In the genomic region with DNA sequence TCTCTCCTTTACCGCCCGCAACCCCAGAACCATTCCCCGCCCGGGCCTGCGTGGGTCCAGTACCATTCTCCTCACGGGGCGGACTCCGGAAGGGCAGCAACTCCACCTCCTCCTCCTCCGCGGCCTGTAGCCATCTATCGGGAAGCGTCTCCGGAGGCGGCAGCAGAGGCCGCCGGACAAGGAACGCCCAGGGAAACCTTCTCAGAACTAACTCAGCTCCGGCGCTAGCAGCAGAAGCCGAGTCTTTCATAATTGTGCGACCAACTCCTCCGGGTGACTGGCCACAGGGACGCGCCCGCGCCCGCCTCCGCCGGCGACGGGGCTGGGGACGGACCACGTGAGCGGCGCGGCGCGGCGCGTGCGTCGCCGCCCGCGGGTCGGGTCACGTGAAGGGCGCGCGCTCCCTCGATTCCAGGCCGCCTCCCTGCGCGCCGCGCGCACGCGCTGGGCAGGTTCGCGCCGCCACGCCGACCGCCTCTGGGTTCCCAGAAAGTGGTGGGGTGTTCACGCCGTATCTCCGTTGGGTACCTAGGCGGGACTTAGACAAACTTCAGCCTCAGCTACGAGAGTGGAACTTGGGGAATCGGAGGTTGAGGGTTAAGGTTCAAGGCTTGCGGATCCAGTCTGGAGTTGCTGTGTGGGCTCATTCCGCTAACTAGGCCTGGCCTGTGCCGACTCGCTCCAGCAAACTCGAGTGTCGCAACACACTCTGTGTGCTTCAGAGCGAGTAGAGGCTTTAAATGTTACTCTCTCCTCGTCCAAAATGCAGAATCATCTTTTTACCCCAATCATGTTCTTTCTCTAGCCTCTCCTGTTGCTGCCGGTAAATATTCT, we compare ENCODE assay signal across 1 cellular context.
TF ChIP-seq lines count a peak whose summit lies in the region.

A gene with protein sequence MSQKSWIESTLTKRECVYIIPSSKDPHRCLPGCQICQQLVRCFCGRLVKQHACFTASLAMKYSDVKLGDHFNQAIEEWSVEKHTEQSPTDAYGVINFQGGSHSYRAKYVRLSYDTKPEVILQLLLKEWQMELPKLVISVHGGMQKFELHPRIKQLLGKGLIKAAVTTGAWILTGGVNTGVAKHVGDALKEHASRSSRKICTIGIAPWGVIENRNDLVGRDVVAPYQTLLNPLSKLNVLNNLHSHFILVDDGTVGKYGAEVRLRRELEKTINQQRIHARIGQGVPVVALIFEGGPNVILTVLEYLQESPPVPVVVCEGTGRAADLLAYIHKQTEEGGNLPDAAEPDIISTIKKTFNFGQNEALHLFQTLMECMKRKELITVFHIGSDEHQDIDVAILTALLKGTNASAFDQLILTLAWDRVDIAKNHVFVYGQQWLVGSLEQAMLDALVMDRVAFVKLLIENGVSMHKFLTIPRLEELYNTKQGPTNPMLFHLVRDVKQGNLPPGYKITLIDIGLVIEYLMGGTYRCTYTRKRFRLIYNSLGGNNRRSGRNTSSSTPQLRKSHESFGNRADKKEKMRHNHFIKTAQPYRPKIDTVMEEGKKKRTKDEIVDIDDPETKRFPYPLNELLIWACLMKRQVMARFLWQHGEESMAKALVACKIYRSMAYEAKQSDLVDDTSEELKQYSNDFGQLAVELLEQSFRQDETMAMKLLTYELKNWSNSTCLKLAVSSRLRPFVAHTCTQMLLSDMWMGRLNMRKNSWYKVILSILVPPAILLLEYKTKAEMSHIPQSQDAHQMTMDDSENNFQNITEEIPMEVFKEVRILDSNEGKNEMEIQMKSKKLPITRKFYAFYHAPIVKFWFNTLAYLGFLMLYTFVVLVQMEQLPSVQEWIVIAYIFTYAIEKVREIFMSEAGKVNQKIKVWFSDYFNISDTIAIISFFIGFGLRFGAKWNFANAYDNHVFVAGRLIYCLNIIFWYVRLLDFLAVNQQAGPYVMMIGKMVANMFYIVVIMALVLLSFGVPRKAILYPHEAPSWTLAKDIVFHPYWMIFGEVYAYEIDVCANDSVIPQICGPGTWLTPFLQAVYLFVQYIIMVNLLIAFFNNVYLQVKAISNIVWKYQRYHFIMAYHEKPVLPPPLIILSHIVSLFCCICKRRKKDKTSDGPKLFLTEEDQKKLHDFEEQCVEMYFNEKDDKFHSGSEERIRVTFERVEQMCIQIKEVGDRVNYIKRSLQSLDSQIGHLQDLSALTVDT (N-terminal part only) (minus strand): TSS at position 330 of the 834 bp plus-strand sequence. CDS start 264 bp downstream, at position 66.

TF ChIP-seq in K562, 482 proteins besides CTCF, POLR2A, EP300 and RAD21 (continued from another document and continues in another):
- TF ChIP-seq ZNF449 (CRISPR knock-in tag; IDR thresholded peaks at IDR 0.05): peak; percentile 99; the same call in 1 of the 2 replicates
- TF ChIP-seq BMI1 (IDR thresholded peaks at IDR 0.05; ENCODE audit: low read length): no peak
- TF ChIP-seq ZNF79 (CRISPR knock-in tag; IDR thresholded peaks at IDR 0.05; ENCODE audit: low read depth): no peak
- TF ChIP-seq GATAD2B (IDR thresholded peaks at IDR 0.05; ENCODE audit: borderline replicate concordance): peak; percentile 93
- TF ChIP-seq RUNX1 (IDR thresholded peaks at IDR 0.05; ENCODE audit: low read depth): no peak
- no peak for TF ChIP-seq BRF1 (IDR thresholded peaks at IDR 0.05; ENCODE audit: borderline replicate concordance, extremely low read depth, insufficient read length)
- no peak for TF ChIP-seq TCF7L2 (IDR thresholded peaks at IDR 0.05; ENCODE audit: low read depth, low read length)
- TF ChIP-seq ZNF12 (CRISPR knock-in tag; IDR thresholded peaks at IDR 0.05): no peak; the same call in 1 of the 2 replicates
- TF ChIP-seq NFYB (IDR thresholded peaks at IDR 0.05; ENCODE audit: extremely low read depth, insufficient read length): no peak
- no peak for TF ChIP-seq ZNF561 (CRISPR knock-in tag; conservative IDR thresholded peaks at IDR 0.05)
- TF ChIP-seq IFI16 (CRISPR knock-in tag; IDR thresholded peaks at IDR 0.05): no peak
- 0 out of 2 replicates have a peak, but pooled peaks have one; percentile 38 for TF ChIP-seq NCOA1 (IDR thresholded peaks at IDR 0.05; ENCODE audit: low read depth)
- 0 out of 2 replicates have a peak, but pooled peaks have one; percentile 12 for TF ChIP-seq NR4A1 (CRISPR knock-in tag; IDR thresholded peaks at IDR 0.05)
- TF ChIP-seq NR4A1 (tag; IDR thresholded peaks at IDR 0.05): peak; percentile 80
- peak; percentile 52 to 81; a peak in 3 of 4 replicates for TF ChIP-seq TEAD1 (CRISPR knock-in tag; IDR thresholded peaks at IDR 0.05)
- TF ChIP-seq CC2D1A (IDR thresholded peaks at IDR 0.05): no peak
- TF ChIP-seq, protein P1, sequence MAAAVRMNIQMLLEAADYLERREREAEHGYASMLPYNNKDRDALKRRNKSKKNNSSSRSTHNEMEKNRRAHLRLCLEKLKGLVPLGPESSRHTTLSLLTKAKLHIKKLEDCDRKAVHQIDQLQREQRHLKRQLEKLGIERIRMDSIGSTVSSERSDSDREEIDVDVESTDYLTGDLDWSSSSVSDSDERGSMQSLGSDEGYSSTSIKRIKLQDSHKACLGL (CRISPR knock-in tag; IDR thresholded peaks at IDR 0.05; ENCODE audit: borderline replicate concordance, poor library complexity, severe bottlenecking): peak; percentile 59
- no peak for TF ChIP-seq ZNF197 (CRISPR knock-in tag; IDR thresholded peaks at IDR 0.05; ENCODE audit: low read depth)
- TF ChIP-seq POLR3A (IDR thresholded peaks at IDR 0.05; ENCODE audit: borderline replicate concordance, extremely low read depth, insufficient read depth, insufficient read length): no peak
- TF ChIP-seq TCFL5 (CRISPR knock-in tag; conservative IDR thresholded peaks at IDR 0.05): no peak
- TF ChIP-seq, protein P2, sequence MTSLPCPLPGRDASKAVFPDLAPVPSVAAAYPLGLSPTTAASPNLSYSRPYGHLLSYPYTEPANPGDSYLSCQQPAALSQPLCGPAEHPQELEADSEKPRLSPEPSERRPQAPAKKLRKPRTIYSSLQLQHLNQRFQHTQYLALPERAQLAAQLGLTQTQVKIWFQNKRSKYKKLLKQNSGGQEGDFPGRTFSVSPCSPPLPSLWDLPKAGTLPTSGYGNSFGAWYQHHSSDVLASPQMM (CRISPR knock-in tag; IDR thresholded peaks at IDR 0.05): no peak
- TF ChIP-seq PBX2 (CRISPR knock-in tag; IDR thresholded peaks at IDR 0.05; ENCODE audit: low read depth): no peak
- TF ChIP-seq PBX2 (tag; conservative IDR thresholded peaks at IDR 0.05; ENCODE audit: low read depth): no peak
- peak; percentile 15 for TF ChIP-seq CHD1 (IDR thresholded peaks at IDR 0.05; ENCODE audit: low read length)
- TF ChIP-seq ATF3 (IDR thresholded peaks at IDR 0.05): peak; percentile 37; the same call in 1 of the 2 replicates
- TF ChIP-seq ATF3 (CRISPR knock-in tag; conservative IDR thresholded peaks at IDR 0.05): no peak
- TF ChIP-seq CSDE1 (IDR thresholded peaks at IDR 0.05): no peak
- no peak for TF ChIP-seq GTF2E2 (tag; IDR thresholded peaks at IDR 0.05)
- no peak for TF ChIP-seq DEAF1 (CRISPR knock-in tag; IDR thresholded peaks at IDR 0.05)
- no peak for TF ChIP-seq MCM2 (IDR thresholded peaks at IDR 0.05; ENCODE audit: low read depth)
- TF ChIP-seq, protein P3, sequence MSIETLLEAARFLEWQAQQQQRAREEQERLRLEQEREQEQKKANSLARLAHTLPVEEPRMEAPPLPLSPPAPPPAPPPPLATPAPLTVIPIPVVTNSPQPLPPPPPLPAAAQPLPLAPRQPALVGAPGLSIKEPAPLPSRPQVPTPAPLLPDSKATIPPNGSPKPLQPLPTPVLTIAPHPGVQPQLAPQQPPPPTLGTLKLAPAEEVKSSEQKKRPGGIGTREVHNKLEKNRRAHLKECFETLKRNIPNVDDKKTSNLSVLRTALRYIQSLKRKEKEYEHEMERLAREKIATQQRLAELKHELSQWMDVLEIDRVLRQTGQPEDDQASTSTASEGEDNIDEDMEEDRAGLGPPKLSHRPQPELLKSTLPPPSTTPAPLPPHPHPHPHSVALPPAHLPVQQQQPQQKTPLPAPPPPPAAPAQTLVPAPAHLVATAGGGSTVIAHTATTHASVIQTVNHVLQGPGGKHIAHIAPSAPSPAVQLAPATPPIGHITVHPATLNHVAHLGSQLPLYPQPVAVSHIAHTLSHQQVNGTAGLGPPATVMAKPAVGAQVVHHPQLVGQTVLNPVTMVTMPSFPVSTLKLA (conservative IDR thresholded peaks at IDR 0.05): peak; percentile 61 to 78
- no peak for TF ChIP-seq MXI1 (IDR thresholded peaks at IDR 0.05; ENCODE audit: low read depth, low read length)
